ENCODE assay signal across 1 cellular context in genomic region chr2:171687287-171688128, GRCh38.
A peak's percentile ranks its signal among the peaks of the same experiment; 100 is the strongest.
TF ChIP-seq lines count a peak whose summit lies in the region.

Gene DYNC1I2, plus strand, starts transcription at chr2:171687469. Its CDS starts 2,687 bp downstream, at chr2:171690156.

TF ChIP-seq in K562, 482 proteins besides CTCF, POLR2A, EP300 and RAD21 (continued from another document and continues in another):
- TF ChIP-seq HSF4 (CRISPR knock-in tag; IDR thresholded peaks at IDR 0.05; ENCODE audit: borderline replicate concordance): no peak
- peak; percentile 90; the same call in 1 of the 2 replicates for TF ChIP-seq ZNF395 (CRISPR knock-in tag; IDR thresholded peaks at IDR 0.05)
- no peak for TF ChIP-seq ZBTB34 (CRISPR knock-in tag; IDR thresholded peaks at IDR 0.05)
- no peak for TF ChIP-seq CREBBP (IDR thresholded peaks at IDR 0.05; ENCODE audit: low read depth, low read length)
- peak; percentile 93 for TF ChIP-seq SPI1 (IDR thresholded peaks at IDR 0.05; ENCODE audit: borderline replicate concordance, low read depth, low read length)
- TF ChIP-seq, protein P1, sequence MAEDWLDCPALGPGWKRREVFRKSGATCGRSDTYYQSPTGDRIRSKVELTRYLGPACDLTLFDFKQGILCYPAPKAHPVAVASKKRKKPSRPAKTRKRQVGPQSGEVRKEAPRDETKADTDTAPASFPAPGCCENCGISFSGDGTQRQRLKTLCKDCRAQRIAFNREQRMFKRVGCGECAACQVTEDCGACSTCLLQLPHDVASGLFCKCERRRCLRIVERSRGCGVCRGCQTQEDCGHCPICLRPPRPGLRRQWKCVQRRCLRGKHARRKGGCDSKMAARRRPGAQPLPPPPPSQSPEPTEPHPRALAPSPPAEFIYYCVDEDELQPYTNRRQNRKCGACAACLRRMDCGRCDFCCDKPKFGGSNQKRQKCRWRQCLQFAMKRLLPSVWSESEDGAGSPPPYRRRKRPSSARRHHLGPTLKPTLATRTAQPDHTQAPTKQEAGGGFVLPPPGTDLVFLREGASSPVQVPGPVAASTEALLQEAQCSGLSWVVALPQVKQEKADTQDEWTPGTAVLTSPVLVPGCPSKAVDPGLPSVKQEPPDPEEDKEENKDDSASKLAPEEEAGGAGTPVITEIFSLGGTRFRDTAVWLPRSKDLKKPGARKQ (CRISPR knock-in tag; IDR thresholded peaks at IDR 0.05): no peak
- TF ChIP-seq STAT5A (IDR thresholded peaks at IDR 0.05; ENCODE audit: borderline replicate concordance, low read length): no peak; the same call in 1 of the 2 replicates
- TF ChIP-seq SAFB2 (IDR thresholded peaks at IDR 0.05; ENCODE audit: borderline replicate concordance, low read depth, low read length, severe bottlenecking): no peak
- TF ChIP-seq ZNF696 (CRISPR knock-in tag; conservative IDR thresholded peaks at IDR 0.05): no peak
- TF ChIP-seq ZNF644 (tag; IDR thresholded peaks at IDR 0.05; ENCODE audit: low read depth): peak; percentile 96
- no peak for TF ChIP-seq HNRNPK (IDR thresholded peaks at IDR 0.05; ENCODE audit: low read depth, low read length, poor library complexity, severe bottlenecking)
- TF ChIP-seq, protein P2, sequence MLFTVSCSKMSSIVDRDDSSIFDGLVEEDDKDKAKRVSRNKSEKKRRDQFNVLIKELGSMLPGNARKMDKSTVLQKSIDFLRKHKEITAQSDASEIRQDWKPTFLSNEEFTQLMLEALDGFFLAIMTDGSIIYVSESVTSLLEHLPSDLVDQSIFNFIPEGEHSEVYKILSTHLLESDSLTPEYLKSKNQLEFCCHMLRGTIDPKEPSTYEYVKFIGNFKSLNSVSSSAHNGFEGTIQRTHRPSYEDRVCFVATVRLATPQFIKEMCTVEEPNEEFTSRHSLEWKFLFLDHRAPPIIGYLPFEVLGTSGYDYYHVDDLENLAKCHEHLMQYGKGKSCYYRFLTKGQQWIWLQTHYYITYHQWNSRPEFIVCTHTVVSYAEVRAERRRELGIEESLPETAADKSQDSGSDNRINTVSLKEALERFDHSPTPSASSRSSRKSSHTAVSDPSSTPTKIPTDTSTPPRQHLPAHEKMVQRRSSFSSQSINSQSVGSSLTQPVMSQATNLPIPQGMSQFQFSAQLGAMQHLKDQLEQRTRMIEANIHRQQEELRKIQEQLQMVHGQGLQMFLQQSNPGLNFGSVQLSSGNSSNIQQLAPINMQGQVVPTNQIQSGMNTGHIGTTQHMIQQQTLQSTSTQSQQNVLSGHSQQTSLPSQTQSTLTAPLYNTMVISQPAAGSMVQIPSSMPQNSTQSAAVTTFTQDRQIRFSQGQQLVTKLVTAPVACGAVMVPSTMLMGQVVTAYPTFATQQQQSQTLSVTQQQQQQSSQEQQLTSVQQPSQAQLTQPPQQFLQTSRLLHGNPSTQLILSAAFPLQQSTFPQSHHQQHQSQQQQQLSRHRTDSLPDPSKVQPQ (CRISPR knock-in tag; IDR thresholded peaks at IDR 0.05; ENCODE audit: borderline replicate concordance): no peak
- peak; percentile 70 for TF ChIP-seq POLR2AphosphoS5 (IDR thresholded peaks at IDR 0.05; ENCODE audit: control insufficient read depth, insufficient read depth, low read depth, low read length)
- TF ChIP-seq CEBPG (CRISPR knock-in tag; IDR thresholded peaks at IDR 0.05): 0 out of 2 replicates have a peak, but pooled peaks have one; percentile 16
- TF ChIP-seq CEBPG (tag; conservative IDR thresholded peaks at IDR 0.05 in 1 of 2, IDR thresholded peaks at IDR 0.05 in 1 of 2): no peak
- peak; percentile 95 for TF ChIP-seq RBBP5 (IDR thresholded peaks at IDR 0.05; ENCODE audit: borderline replicate concordance, insufficient read depth, low read length, poor library complexity, severe bottlenecking)
- no peak for TF ChIP-seq TEAD2 (tag; IDR thresholded peaks at IDR 0.05)
- TF ChIP-seq HIVEP1 (CRISPR knock-in tag; IDR thresholded peaks at IDR 0.05): no peak
- no peak for TF ChIP-seq ZNF146 (CRISPR knock-in tag; IDR thresholded peaks at IDR 0.05; ENCODE audit: unreplicated experiment)
- peak; percentile 75 for TF ChIP-seq SP1 (CRISPR knock-in tag; IDR thresholded peaks at IDR 0.05)
- peak; percentile 86 for TF ChIP-seq ASH1L (IDR thresholded peaks at IDR 0.05; ENCODE audit: borderline replicate concordance, low read depth, partially characterized antibody)
- TF ChIP-seq, protein P3, sequence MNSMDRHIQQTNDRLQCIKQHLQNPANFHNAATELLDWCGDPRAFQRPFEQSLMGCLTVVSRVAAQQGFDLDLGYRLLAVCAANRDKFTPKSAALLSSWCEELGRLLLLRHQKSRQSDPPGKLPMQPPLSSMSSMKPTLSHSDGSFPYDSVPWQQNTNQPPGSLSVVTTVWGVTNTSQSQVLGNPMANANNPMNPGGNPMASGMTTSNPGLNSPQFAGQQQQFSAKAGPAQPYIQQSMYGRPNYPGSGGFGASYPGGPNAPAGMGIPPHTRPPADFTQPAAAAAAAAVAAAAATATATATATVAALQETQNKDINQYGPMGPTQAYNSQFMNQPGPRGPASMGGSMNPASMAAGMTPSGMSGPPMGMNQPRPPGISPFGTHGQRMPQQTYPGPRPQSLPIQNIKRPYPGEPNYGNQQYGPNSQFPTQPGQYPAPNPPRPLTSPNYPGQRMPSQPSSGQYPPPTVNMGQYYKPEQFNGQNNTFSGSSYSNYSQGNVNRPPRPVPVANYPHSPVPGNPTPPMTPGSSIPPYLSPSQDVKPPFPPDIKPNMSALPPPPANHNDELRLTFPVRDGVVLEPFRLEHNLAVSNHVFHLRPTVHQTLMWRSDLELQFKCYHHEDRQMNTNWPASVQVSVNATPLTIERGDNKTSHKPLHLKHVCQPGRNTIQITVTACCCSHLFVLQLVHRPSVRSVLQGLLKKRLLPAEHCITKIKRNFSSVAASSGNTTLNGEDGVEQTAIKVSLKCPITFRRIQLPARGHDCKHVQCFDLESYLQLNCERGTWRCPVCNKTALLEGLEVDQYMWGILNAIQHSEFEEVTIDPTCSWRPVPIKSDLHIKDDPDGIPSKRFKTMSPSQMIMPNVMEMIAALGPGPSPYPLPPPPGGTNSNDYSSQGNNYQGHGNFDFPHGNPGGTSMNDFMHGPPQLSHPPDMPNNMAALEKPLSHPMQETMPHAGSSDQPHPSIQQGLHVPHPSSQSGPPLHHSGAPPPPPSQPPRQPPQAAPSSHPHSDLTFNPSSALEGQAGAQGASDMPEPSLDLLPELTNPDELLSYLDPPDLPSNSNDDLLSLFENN (IDR thresholded peaks at IDR 0.05; ENCODE audit: low read depth in 2 of 2, low read length in 2 of 2): peak in 1 of 2 experiments; percentile 36; a peak in 2 of 4 replicates
- TF ChIP-seq JUND (IDR thresholded peaks at IDR 0.05; ENCODE audit: borderline replicate concordance, low read depth, low read length): peak; percentile 91
- TF ChIP-seq JUND (tag; IDR thresholded peaks at IDR 0.05; ENCODE audit: borderline replicate concordance, low read depth, low read length): peak; percentile 84; the same call in 2 of the 3 replicates
- no peak for TF ChIP-seq MITF (IDR thresholded peaks at IDR 0.05)
- TF ChIP-seq NONO (IDR thresholded peaks at IDR 0.05; ENCODE audit: low read depth in 2 of 2, low read length in 1 of 2): no peak
- TF ChIP-seq, protein P4, sequence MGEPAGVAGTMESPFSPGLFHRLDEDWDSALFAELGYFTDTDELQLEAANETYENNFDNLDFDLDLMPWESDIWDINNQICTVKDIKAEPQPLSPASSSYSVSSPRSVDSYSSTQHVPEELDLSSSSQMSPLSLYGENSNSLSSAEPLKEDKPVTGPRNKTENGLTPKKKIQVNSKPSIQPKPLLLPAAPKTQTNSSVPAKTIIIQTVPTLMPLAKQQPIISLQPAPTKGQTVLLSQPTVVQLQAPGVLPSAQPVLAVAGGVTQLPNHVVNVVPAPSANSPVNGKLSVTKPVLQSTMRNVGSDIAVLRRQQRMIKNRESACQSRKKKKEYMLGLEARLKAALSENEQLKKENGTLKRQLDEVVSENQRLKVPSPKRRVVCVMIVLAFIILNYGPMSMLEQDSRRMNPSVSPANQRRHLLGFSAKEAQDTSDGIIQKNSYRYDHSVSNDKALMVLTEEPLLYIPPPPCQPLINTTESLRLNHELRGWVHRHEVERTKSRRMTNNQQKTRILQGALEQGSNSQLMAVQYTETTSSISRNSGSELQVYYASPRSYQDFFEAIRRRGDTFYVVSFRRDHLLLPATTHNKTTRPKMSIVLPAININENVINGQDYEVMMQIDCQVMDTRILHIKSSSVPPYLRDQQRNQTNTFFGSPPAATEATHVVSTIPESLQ (CRISPR knock-in tag; IDR thresholded peaks at IDR 0.05): no peak; the same call in 1 of the 2 replicates
- peak; percentile 91 for TF ChIP-seq TBP (optimal IDR thresholded peaks at IDR 0.05; ENCODE audit: low read depth, low read length)
- TF ChIP-seq ZNF717 (CRISPR knock-in tag; IDR thresholded peaks at IDR 0.05): no peak; the same call in 1 of the 2 replicates
- TF ChIP-seq, protein P5, sequence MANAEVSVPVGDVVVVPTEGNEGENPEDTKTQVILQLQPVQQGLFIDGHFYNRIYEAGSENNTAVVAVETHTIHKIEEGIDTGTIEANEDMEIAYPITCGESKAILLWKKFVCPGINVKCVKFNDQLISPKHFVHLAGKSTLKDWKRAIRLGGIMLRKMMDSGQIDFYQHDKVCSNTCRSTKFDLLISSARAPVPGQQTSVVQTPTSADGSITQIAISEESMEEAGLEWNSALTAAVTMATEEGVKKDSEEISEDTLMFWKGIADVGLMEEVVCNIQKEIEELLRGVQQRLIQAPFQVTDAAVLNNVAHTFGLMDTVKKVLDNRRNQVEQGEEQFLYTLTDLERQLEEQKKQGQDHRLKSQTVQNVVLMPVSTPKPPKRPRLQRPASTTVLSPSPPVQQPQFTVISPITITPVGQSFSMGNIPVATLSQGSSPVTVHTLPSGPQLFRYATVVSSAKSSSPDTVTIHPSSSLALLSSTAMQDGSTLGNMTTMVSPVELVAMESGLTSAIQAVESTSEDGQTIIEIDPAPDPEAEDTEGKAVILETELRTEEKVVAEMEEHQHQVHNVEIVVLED (CRISPR knock-in tag; IDR thresholded peaks at IDR 0.05): peak; percentile 83
- TF ChIP-seq MAX (CRISPR knock-in tag; IDR thresholded peaks at IDR 0.05): peak; percentile 79
- peak; percentile 64 for TF ChIP-seq NEUROD1 (IDR thresholded peaks at IDR 0.05; ENCODE audit: borderline replicate concordance, low read depth, low read length, partially characterized antibody)
- no peak for TF ChIP-seq U2AF2 (optimal IDR thresholded peaks at IDR 0.05; ENCODE audit: low read depth, low read length)
- no peak for TF ChIP-seq ZC3H8 (IDR thresholded peaks at IDR 0.05)
- TF ChIP-seq ZNF224 (CRISPR knock-in tag; IDR thresholded peaks at IDR 0.05): no peak
- TF ChIP-seq THRAP3 (IDR thresholded peaks at IDR 0.05; ENCODE audit: borderline replicate concordance): no peak
- TF ChIP-seq CXXC5 (CRISPR knock-in tag; IDR thresholded peaks at IDR 0.05): peak; percentile 94
- TF ChIP-seq ZSCAN29 (IDR thresholded peaks at IDR 0.05): no peak
- TF ChIP-seq FOXK2 (conservative IDR thresholded peaks at IDR 0.05 in 1 of 2, IDR thresholded peaks at IDR 0.05 in 1 of 2; ENCODE audit: low read depth in 2 of 2): peak; percentile 51 to 76; a peak in 3 of 4 replicates
- peak; percentile 97 for TF ChIP-seq CREM (IDR thresholded peaks at IDR 0.05; ENCODE audit: low read depth)
- TF ChIP-seq TSC22D4 (tag; IDR thresholded peaks at IDR 0.05): no peak
- TF ChIP-seq OTX1 (CRISPR knock-in tag; IDR thresholded peaks at IDR 0.05): no peak
- TF ChIP-seq ARHGAP35 (IDR thresholded peaks at IDR 0.05; ENCODE audit: partially characterized antibody): no peak
- TF ChIP-seq, protein P6, sequence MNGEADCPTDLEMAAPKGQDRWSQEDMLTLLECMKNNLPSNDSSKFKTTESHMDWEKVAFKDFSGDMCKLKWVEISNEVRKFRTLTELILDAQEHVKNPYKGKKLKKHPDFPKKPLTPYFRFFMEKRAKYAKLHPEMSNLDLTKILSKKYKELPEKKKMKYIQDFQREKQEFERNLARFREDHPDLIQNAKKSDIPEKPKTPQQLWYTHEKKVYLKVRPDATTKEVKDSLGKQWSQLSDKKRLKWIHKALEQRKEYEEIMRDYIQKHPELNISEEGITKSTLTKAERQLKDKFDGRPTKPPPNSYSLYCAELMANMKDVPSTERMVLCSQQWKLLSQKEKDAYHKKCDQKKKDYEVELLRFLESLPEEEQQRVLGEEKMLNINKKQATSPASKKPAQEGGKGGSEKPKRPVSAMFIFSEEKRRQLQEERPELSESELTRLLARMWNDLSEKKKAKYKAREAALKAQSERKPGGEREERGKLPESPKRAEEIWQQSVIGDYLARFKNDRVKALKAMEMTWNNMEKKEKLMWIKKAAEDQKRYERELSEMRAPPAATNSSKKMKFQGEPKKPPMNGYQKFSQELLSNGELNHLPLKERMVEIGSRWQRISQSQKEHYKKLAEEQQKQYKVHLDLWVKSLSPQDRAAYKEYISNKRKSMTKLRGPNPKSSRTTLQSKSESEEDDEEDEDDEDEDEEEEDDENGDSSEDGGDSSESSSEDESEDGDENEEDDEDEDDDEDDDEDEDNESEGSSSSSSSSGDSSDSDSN (IDR thresholded peaks at IDR 0.05; ENCODE audit: borderline replicate concordance in 1 of 2, low read depth in 2 of 2, low read length in 2 of 2): peak; percentile 93 to 97; a peak in 3 of 4 replicates
